Comparison of ENCODE assay signal across 19 cellular contexts in the genomic region with DNA sequence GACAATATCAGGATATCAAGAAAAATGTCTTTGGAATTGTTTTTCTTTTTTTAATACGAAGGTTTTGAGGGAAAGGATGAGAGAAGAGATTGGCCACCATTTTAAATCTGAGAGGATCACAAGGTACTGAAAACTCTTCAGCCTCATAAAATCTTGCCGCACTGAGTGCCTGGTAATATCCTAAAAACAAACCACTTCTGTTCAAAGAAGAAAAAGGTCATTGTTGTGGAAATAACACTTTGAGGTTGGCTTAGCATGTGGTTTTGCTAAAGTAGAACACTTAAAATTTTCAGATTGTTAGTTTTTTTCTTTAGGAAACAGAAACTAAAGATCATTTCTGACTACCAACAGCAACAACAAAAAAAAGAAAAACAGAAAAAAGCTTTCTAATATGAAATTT.
DNase-seq lines count a peak whose midpoint lies in the region; ATAC-seq lines count a peak whose summit lies in the region.
"Had no signal": no experiment of that assay in that cellular context is flagged by ENCODE, and none has a peak within 500 bp of the region (broad histone marks: within the 10 kb centered on the region; RNA-seq: fewer than 3 reads in every experiment).

No MANE protein-coding gene starts in this region.

- no peak overlapping the region for H3K4me3 Mint-ChIP-seq in stimulated activated memory B cell treated with anti-CD40 and anti-IgM and Interleukin-4, amounts not matched to agents 10 μg/mL and 1 μg/mL and 100 μg/mL, for 72 hours
- H3K4me3 Mint-ChIP-seq: central memory CD8-positive, alpha-beta T cell had no signal

- no peaks in the 10 kb centered on the region for H3K27me3 ChIP-seq in layer of hippocampus (ENCODE audit: control insufficient read depth, insufficient read depth, low read length)
- H3K27me3 ChIP-seq: heart left ventricle, SJCRH30, upper lobe of left lung had no signal

- no peak overlapping the region for H3K27ac Mint-ChIP-seq in stimulated activated memory B cell treated with anti-CD40 and anti-IgM and Interleukin-4, amounts not matched to agents 10 μg/mL and 1 μg/mL and 100 μg/mL, for 72 hours

- peak overlapping the region; percentile 60 for H3K27ac ChIP-seq in layer of hippocampus (ENCODE audit: low read depth, low read length)
- H3K27ac ChIP-seq: heart left ventricle, SJCRH30, upper lobe of left lung had no signal

- peaks cover 9% of the 10 kb centered on the region for H3K27me3 Mint-ChIP-seq in stimulated activated memory B cell treated with anti-CD40 and anti-IgM and Interleukin-4, amounts not matched to agents 10 μg/mL and 1 μg/mL and 100 μg/mL, for 72 hours

- DNase-seq in COLO829 (ENCODE audit: low spot score) (peak; percentile 92), retina (no peak), ACHN (no peak)
- DNase-seq: activated naive CD4-positive, alpha-beta T cell treated with anti-CD3 and anti-CD28 coated beads, Interleukin-2, amount 50 U/mL, for 16 hours; AML-193; DND-41; heart left ventricle; MV-4-11; NCI-H2227 treated with DMSO at 0.1 percent for 48 hours; SJCRH30; stimulated activated CD4-positive, alpha-beta T cell treated with anti-CD3 and anti-CD28 coated beads, Interleukin-1b, Interleukin-23, amount 100 ng/mL, for 48 hours; upper lobe of left lung had no signal

- peak; percentile 54 for ATAC-seq in GM19397 (IDR thresholded peaks at IDR 0.05; ENCODE audit: unreplicated experiment)
- peak; percentile 54 for ATAC-seq in HG03432 (IDR thresholded peaks at IDR 0.05; ENCODE audit: unreplicated experiment)
- no peak for ATAC-seq in GM18502 (IDR thresholded peaks at IDR 0.05; ENCODE audit: poor library complexity, unreplicated experiment)
- ATAC-seq in stimulated activated memory B cell treated with anti-CD40 and anti-IgM and Interleukin-4, amounts not matched to agents 10 μg/mL and 1 μg/mL and 100 μg/mL, for 72 hours: no peak
- ATAC-seq: heart left ventricle, left lobe of liver had no signal

- H3K4me1 Mint-ChIP-seq in stimulated activated memory B cell treated with anti-CD40 and anti-IgM and Interleukin-4, amounts not matched to agents 10 μg/mL and 1 μg/mL and 100 μg/mL, for 72 hours: no peaks in the 10 kb centered on the region
- H3K4me1 Mint-ChIP-seq: central memory CD8-positive, alpha-beta T cell had no signal

- H3K9me3 Mint-ChIP-seq in stimulated activated memory B cell treated with anti-CD40 and anti-IgM and Interleukin-4, amounts not matched to agents 10 μg/mL and 1 μg/mL and 100 μg/mL, for 72 hours: no peaks in the 10 kb centered on the region
- H3K9me3 Mint-ChIP-seq: central memory CD8-positive, alpha-beta T cell had no signal

- no peaks in the 10 kb centered on the region for H3K36me3 Mint-ChIP-seq in stimulated activated memory B cell treated with anti-CD40 and anti-IgM and Interleukin-4, amounts not matched to agents 10 μg/mL and 1 μg/mL and 100 μg/mL, for 72 hours

- in situ Hi-C loops in ACHN (cut with HindIII; ENCODE audit: low pct_ligation_motif_present, low pct_unique_long_range_greater_than_20kb, low sequenced_read_pairs): no loop called here

Comparison
In these comparisons a context has a peak if more than half of its experiments do, and no peak if none do; other contexts are left out.
1. ATAC-seq: peak in GM19397 (single experiment) and HG03432 (single experiment); none in GM18502 (single experiment) and stimulated activated memory B cell treated with anti-CD40 and anti-IgM and Interleukin-4, amounts not matched to agents 10 μg/mL and 1 μg/mL and 100 μg/mL, for 72 hours (single experiment).